ENCODE assay signal across 16 cellular contexts in the genomic region with DNA sequence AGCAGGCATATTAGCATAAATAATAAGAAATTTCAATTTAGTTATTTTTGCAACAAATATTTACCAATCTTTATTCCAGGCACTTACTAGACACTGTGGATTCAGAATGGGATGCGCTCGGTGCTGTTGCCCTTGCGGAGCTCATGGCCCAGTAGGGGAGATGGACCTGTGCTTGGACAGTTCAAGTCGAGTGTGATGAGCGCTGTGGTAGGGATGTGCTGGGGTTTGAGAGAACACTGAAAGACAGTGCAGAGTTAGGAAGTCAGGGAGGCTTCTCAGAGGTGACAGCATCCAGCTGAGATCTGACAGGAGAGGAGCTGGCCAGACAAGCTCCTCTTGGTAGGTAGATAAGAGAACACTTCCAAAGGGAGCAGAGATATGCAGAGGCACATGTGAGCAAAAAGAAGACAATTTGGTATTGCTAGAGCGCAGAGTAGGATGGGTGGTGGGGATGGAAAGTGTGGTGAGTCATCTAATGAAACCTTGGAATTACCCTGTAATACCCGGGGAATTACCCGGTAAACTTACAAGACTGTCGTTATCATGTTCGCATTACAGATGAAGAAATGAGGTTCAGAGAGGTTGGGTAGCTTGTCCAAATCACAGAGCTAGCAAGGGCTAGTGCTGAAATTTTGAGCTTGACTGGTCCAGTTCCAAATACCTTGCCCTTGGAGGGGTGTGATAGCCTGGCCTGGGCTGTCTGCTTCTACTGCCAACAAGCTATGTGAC.
A peak's percentile ranks its signal among the peaks of the same experiment; 100 is the strongest.
DNase-seq lines count a peak whose midpoint lies in the region; ATAC-seq and TF ChIP-seq lines count a peak whose summit lies in the region.
"Had no signal": no experiment of that assay in that cellular context is flagged by ENCODE, and none has a peak within 500 bp of the region (broad histone marks: within the 10 kb centered on the region; RNA-seq: fewer than 3 reads in every experiment).

No MANE protein-coding gene starts in this region.

- ATAC-seq in GM19397 (IDR thresholded peaks at IDR 0.05; ENCODE audit: unreplicated experiment): peak; percentile 50
- ATAC-seq in HG02870 (IDR thresholded peaks at IDR 0.05; ENCODE audit: unreplicated experiment): peak; percentile 75
- no peak for ATAC-seq in gastroesophageal sphincter
- ATAC-seq: activated CD4-positive, CD25-positive, alpha-beta regulatory T cell treated with anti-CD3 and anti-CD28 coated beads, Interleukin-2, amount 50 U/mL, for 24 hours; activated CD8-positive, alpha-beta memory T cell treated with anti-CD3 and anti-CD28 coated beads, Interleukin-2, amount 10 ng/mL, durations not matched to agents 7 days and 5 days; right cardiac atrium had no signal

- H3K27ac ChIP-seq in OCI-LY3 (ENCODE audit: low read length): no peak overlapping the region
- no peak overlapping the region for H3K27ac ChIP-seq in transverse colon
- no peak overlapping the region for H3K27ac ChIP-seq in ovary
- H3K27ac ChIP-seq in gastroesophageal sphincter: no peak overlapping the region
- H3K27ac ChIP-seq: KMS-11 had no signal

- TF ChIP-seq EP300 in transverse colon (IDR thresholded peaks at IDR 0.05; ENCODE audit: low read depth) (no peak), ovary (IDR thresholded peaks at IDR 0.05) (no peak), gastroesophageal sphincter (IDR thresholded peaks at IDR 0.05) (no peak)

- H3K9ac ChIP-seq in OCI-LY3 (ENCODE audit: low read length): no peak overlapping the region
- H3K9ac ChIP-seq: KMS-11 had no signal

- intact Hi-C loops in transverse colon (cut with DNase I; ENCODE audit: low total_unique reads) (no loop called here), ovary (cut with DNase I) (no loop called here)

- WGBS in transverse colon (ENCODE audit: low coverage in 1 of 2), 2 donors: 62 to 80% methylated on average over 1 to 10 of the region's 10 CpGs
- WGBS in ovary, 3 donors: 89 to 92% (median 89%) methylated on average over 10 of the region's 10 CpGs
- WGBS in gastroesophageal sphincter (ENCODE audit: low coverage in 1 of 2), 2 donors: 83 to 86% methylated on average over 7 to 8 of the region's 10 CpGs

- H3K4me1 ChIP-seq in OCI-LY3 (ENCODE audit: low read length): peaks cover 33% of the 10 kb centered on the region
- H3K4me1 ChIP-seq in transverse colon: no peaks in the 10 kb centered on the region
- no peaks in the 10 kb centered on the region for H3K4me1 ChIP-seq in ovary (ENCODE audit: insufficient read depth)
- H3K4me1 ChIP-seq in gastroesophageal sphincter: no peaks in the 10 kb centered on the region

- peak overlapping the region; percentile 59 for H3K4me2 ChIP-seq in OCI-LY3 (ENCODE audit: low read length)
- H3K4me2 ChIP-seq: KMS-11 had no signal

- H3K9me3 ChIP-seq in OCI-LY3 (ENCODE audit: insufficient read depth, low read length): no peaks in the 10 kb centered on the region
- no peaks in the 10 kb centered on the region for H3K9me3 ChIP-seq in transverse colon
- no peaks in the 10 kb centered on the region for H3K9me3 ChIP-seq in ovary
- H3K9me3 ChIP-seq in gastroesophageal sphincter: no peaks in the 10 kb centered on the region

- H3K27me3 ChIP-seq in OCI-LY3 (ENCODE audit: low read depth, low read length): peaks cover 7% of the 10 kb centered on the region; the same call in 1 of the 2 replicates
- no peaks in the 10 kb centered on the region for H3K27me3 ChIP-seq in transverse colon
- H3K27me3 ChIP-seq in ovary: no peaks in the 10 kb centered on the region
- H3K27me3 ChIP-seq in gastroesophageal sphincter: peaks cover 37% of the 10 kb centered on the region

- TF ChIP-seq CTCF in GM13976 (IDR thresholded peaks at IDR 0.05; ENCODE audit: borderline replicate concordance, control extremely low read depth, extremely low read depth, insufficient read depth, missing control alignments) (no peak), OCI-LY3 (IDR thresholded peaks at IDR 0.05; ENCODE audit: low read depth, low read length) (no peak), transverse colon (IDR thresholded peaks at IDR 0.05) (no peak), ovary (IDR thresholded peaks at IDR 0.05) (no peak), gastroesophageal sphincter (IDR thresholded peaks at IDR 0.05) (no peak)

- H3K79me2 ChIP-seq in OCI-LY3 (ENCODE audit: low read length): no peaks in the 10 kb centered on the region

- TF ChIP-seq POLR2A in transverse colon (IDR thresholded peaks at IDR 0.05) (no peak), ovary (IDR thresholded peaks at IDR 0.05) (no peak), gastroesophageal sphincter (IDR thresholded peaks at IDR 0.05) (no peak)

- peak; percentile 40 for DNase-seq in GM13976 (ENCODE audit: low spot score)
- DNase-seq in transverse colon: no peak
- no peak for DNase-seq in ovary
- DNase-seq in HuH-7 (ENCODE audit: low spot score): no peak
- DNase-seq: activated CD8-positive, alpha-beta memory T cell treated with anti-CD3 and anti-CD28 coated beads, Interleukin-2, amount 10 ng/mL, durations not matched to agents 7 days and 5 days; activated gamma-delta T cell treated with Interleukin-2 at 50 U/mL for 16 hours; NCI-H1417 treated with DMSO at 0.1 percent for 48 hours; NCI-H2227 treated with DMSO at 0.1 percent for 48 hours; right cardiac atrium; SHP77 had no signal

- H3K4me3 ChIP-seq in OCI-LY3 (ENCODE audit: low read length): peak overlapping the region; percentile 4; the same call in 1 of the 2 replicates
- no peak overlapping the region for H3K4me3 ChIP-seq in transverse colon
- H3K4me3 ChIP-seq in ovary: no peak overlapping the region
- no peak overlapping the region for H3K4me3 ChIP-seq in gastroesophageal sphincter

- no peaks in the 10 kb centered on the region for H4K20me1 ChIP-seq in OCI-LY3 (ENCODE audit: insufficient read depth, low read length)

- in situ Hi-C loops in GM13976 (cut with MboI; ENCODE audit: low sequenced_read_pairs, unreplicated experiment): no loop called here
- in situ Hi-C loops in transverse colon (cut with MboI; ENCODE audit: low pct_ligation_motif_present in 1 of 4, low pct_unique_long_range_greater_than_20kb in 1 of 4, low sequenced_read_pairs in 3 of 4): no loop called here

- H2AFZ ChIP-seq in OCI-LY3 (ENCODE audit: low read depth, low read length): no peak overlapping the region

- H3K36me3 ChIP-seq in OCI-LY3 (replicated peaks; ENCODE audit: low read depth, low read length): no peaks in the 10 kb centered on the region
- H3K36me3 ChIP-seq in transverse colon: no peaks in the 10 kb centered on the region
- H3K36me3 ChIP-seq in ovary: no peaks in the 10 kb centered on the region
- no peaks in the 10 kb centered on the region for H3K36me3 ChIP-seq in gastroesophageal sphincter
